Comparison of ENCODE assay signal across 1 cellular context in genomic region chr4:138964716-138965426, GRCh38.
TF ChIP-seq lines count a peak whose summit lies in the region.

No MANE protein-coding gene starts in this region.

TF ChIP-seq in HepG2, 621 proteins besides CTCF, POLR2A, EP300 and RAD21 (continued from another document):
- TF ChIP-seq NFAT5 (CRISPR knock-in tag; IDR thresholded peaks at IDR 0.05) (no peak), ZNF24 (IDR thresholded peaks at IDR 0.05) (no peak), STAT5B (CRISPR knock-in tag; IDR thresholded peaks at IDR 0.05) (no peak), ZNF589 (CRISPR knock-in tag; conservative IDR thresholded peaks at IDR 0.05) (no peak), POGK (CRISPR knock-in tag; conservative IDR thresholded peaks at IDR 0.05) (no peak)
- TF ChIP-seq, protein P1, sequence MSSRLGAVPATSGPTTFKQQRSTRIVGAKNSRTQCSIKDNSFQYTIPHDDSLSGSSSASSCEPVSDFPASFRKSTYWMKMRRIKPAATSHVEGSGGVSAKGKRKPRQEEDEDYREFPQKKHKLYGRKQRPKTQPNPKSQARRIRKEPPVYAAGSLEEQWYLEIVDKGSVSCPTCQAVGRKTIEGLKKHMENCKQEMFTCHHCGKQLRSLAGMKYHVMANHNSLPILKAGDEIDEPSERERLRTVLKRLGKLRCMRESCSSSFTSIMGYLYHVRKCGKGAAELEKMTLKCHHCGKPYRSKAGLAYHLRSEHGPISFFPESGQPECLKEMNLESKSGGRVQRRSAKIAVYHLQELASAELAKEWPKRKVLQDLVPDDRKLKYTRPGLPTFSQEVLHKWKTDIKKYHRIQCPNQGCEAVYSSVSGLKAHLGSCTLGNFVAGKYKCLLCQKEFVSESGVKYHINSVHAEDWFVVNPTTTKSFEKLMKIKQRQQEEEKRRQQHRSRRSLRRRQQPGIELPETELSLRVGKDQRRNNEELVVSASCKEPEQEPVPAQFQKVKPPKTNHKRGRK (CRISPR knock-in tag; IDR thresholded peaks at IDR 0.05): no peak
TF ChIP-seq in HepG2: peak in this region for 4.
